ENCODE assay signal across 10 cellular contexts in the genomic region with DNA sequence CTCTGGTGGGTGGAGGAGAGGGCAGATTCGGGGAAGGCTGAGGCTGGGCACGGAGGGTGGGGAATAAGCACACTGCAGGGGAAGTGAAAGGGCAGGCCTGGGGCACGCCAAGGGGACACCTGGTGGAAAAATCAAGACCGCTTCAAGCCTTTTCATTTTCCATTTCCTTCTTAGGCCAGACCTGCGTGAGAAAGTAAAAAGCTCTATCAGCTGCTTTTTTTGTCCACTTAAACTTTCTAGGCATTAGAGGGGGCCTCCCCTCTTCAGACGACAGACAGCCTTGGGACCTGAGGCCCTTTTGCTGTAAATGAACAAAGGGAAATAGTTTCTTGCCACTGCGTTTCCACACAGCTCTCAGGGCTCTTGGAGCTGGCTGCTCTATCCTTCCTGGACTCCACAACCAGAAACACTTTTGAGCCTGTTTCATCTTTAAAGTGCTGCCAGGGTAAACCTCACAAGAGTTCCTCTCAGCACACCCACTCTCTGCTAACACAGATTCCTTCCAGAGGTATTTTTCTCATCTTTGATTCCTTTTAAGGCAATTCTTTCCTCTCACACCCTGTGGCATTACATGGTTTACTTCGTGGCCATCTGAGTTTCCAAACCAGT. TPM values are rescaled to one million over a fixed set of nuclear protein-coding genes. Genes with fewer than 3 reads are reported as not detected.
A peak's percentile ranks its signal among the peaks of the same experiment; 100 is the strongest.
DNase-seq lines count a peak whose midpoint lies in the region; ATAC-seq, FAIRE-seq and TF ChIP-seq lines count a peak whose summit lies in the region.
"Had no signal": no experiment of that assay in that cellular context is flagged by ENCODE, and none has a peak within 500 bp of the region (broad histone marks: within the 10 kb centered on the region; RNA-seq: fewer than 3 reads in every experiment).

No MANE protein-coding gene starts in this region.

- intact Hi-C loops in left lung (cut with DNase I): no loop called here

- peaks cover 14 to 34% of the 10 kb centered on the region in 2 donors for H3K4me1 ChIP-seq in left lung

- H3K4me1 Mint-ChIP-seq in IgD-negative memory B cell: peaks cover 15 to 34% (median 34%) of the 10 kb centered on the region in 3 donors

- peak; percentile 52 for DNase-seq in GM12891 (ENCODE audit: insufficient read length, low spot score)
- peak; percentile 45 to 67 for DNase-seq in left lung
- DNase-seq in cerebellum (ENCODE audit: low spot score): no peak
- no peak for DNase-seq in NCI-H1105 (lab: John Stamatoyannopoulos, UW)
- no peak for DNase-seq in EL
- no peak for DNase-seq in substantia nigra (lab: John Stamatoyannopoulos, UW)
- DNase-seq: central memory CD4-positive, alpha-beta T cell had no signal

- H3K27ac ChIP-seq in left lung (peak overlapping the region; percentile 30 to 87), substantia nigra (ENCODE audit: low read depth, low read length, poor library complexity, severe bottlenecking) (no peak overlapping the region)

- H3K27me3 Mint-ChIP-seq in IgD-negative memory B cell: no peaks in the 10 kb centered on the region

- peak; percentile 93 for FAIRE-seq in GM12891 (lab: Jason Lieb, UNC)

- H3K9me3 ChIP-seq in left lung: no peaks in the 10 kb centered on the region
- H3K9me3 ChIP-seq: tibial nerve had no signal

- H3K36me3 Mint-ChIP-seq in IgD-negative memory B cell: peaks cover 4% of the 10 kb centered on the region

- H3K36me3 ChIP-seq in left lung: peaks cover 0 to 97% of the 10 kb centered on the region in 2 donors

- H3K4me3 Mint-ChIP-seq in IgD-negative memory B cell: peak overlapping the region in 3 of 4 donors; percentile 1 to 83 (median 76)

- H3K27me3 ChIP-seq in left lung: no peaks in the 10 kb centered on the region
- H3K27me3 ChIP-seq: tibial nerve had no signal

- TF ChIP-seq POLR2A in GM12891 (IDR thresholded peaks at IDR 0.05; ENCODE audit: low read depth, low read length): no peak

- H3K9me3 Mint-ChIP-seq in IgD-negative memory B cell: no peaks in the 10 kb centered on the region

- no peak for TF ChIP-seq CTCF in left lung (IDR thresholded peaks at IDR 0.05)

- H3K4me3 ChIP-seq in left lung: no peak overlapping the region
- H3K4me3 ChIP-seq: tibial nerve had no signal

- H3K27ac Mint-ChIP-seq in IgD-negative memory B cell: peak overlapping the region; percentile 54 to 91 (median 84)

- ATAC-seq in GM21447 (IDR thresholded peaks at IDR 0.05; ENCODE audit: unreplicated experiment) (peak; percentile 72), left lung (peak; percentile 75)

TF ChIP-seq in GM12891, 5 proteins besides CTCF, POLR2A, EP300 and RAD21:
- TF ChIP-seq TAF1 (IDR thresholded peaks at IDR 0.05; ENCODE audit: low read depth, low read length) (no peak), POU2F2 (IDR thresholded peaks at IDR 0.05; ENCODE audit: low read depth, low read length) (peak; percentile 13; the same call in 1 of the 2 replicates), SPI1 (IDR thresholded peaks at IDR 0.05; ENCODE audit: low read depth, low read length) (peak; percentile 96)

RNA-seq across cellular contexts. Expression of a gene that starts 25.0 kb away (rescaled TPM):
- 0.04 TPM for polyA plus RNA-seq in GM12891 (2012; ENCODE audit: low read depth, missing spikeins)
- polyA plus RNA-seq in IgD-negative memory B cell: 0.23 TPM
- total RNA-seq in left lung (1 to 10 TPM in 1 of 2 donors, under 1 TPM in 1; 0.50 to 3.5 TPM), cerebellum (3.2 TPM)

Comparison
In these comparisons a context has a peak if more than half of its experiments do, and no peak if none do; other contexts are left out.
1. DNase-seq: peak in GM12891 (single experiment) and left lung (2 of 2); none in cerebellum (single experiment), NCI-H1105 (single experiment), EL (single experiment) and substantia nigra (0 of 49).